ENCODE assay signal across 1 cellular context in genomic region chr11:504053-504993, GRCh38.
TF ChIP-seq lines count a peak whose summit lies in the region.

No MANE protein-coding gene starts in this region.

TF ChIP-seq in HepG2, 621 proteins besides CTCF, POLR2A, EP300 and RAD21:
- no peak for TF ChIP-seq MED13 (CRISPR knock-in tag; IDR thresholded peaks at IDR 0.05)
- TF ChIP-seq TBL1XR1 (IDR thresholded peaks at IDR 0.05; ENCODE audit: borderline replicate concordance, low read length, partially characterized antibody), result no peak
- TF ChIP-seq AGO2 (optimal IDR thresholded peaks at IDR 0.05; ENCODE audit: low read depth, low read length), result peak; percentile 80
- no peak for TF ChIP-seq CEBPB (IDR thresholded peaks at IDR 0.05; ENCODE audit: borderline replicate concordance, low read depth, low read length)
- no peak for TF ChIP-seq ZNF143 (CRISPR knock-in tag; IDR thresholded peaks at IDR 0.05)
- no peak for TF ChIP-seq PAXIP1 (CRISPR knock-in tag; conservative IDR thresholded peaks at IDR 0.05)
- TF ChIP-seq AGO1 (IDR thresholded peaks at IDR 0.05; ENCODE audit: low read depth, low read length, poor library complexity, severe bottlenecking), result peak; percentile 32
- no peak for TF ChIP-seq ZNF782 (CRISPR knock-in tag; IDR thresholded peaks at IDR 0.05; ENCODE audit: borderline replicate concordance)
- TF ChIP-seq RBFOX2 (IDR thresholded peaks at IDR 0.05; ENCODE audit: low read depth, low read length), result peak; percentile 48
- TF ChIP-seq BRD4 (CRISPR knock-in tag; IDR thresholded peaks at IDR 0.05), result no peak
